18 cellular contexts compared by ENCODE assay signal in genomic region chr11:18701614-18702216, GRCh38. TPM values are rescaled to one million over a fixed set of nuclear protein-coding genes. Genes with fewer than 3 reads are reported as not detected.
DNase-seq lines count a peak whose midpoint lies in the region; ATAC-seq and TF ChIP-seq lines count a peak whose summit lies in the region.
"Had no signal": no experiment of that assay in that cellular context is flagged by ENCODE, and none has a peak within 500 bp of the region (broad histone marks: within the 10 kb centered on the region; RNA-seq: fewer than 3 reads in every experiment).

No MANE protein-coding gene starts in this region.

- TF ChIP-seq RAD21 in IMR-90 (IDR thresholded peaks at IDR 0.05; ENCODE audit: low read length) = no peak

- ATAC-seq in IMR-90 (ENCODE audit: low read depth) (no peak), HG03460 (IDR thresholded peaks at IDR 0.05; ENCODE audit: unreplicated experiment) (no peak), GM21786 (IDR thresholded peaks at IDR 0.05; ENCODE audit: unreplicated experiment) (no peak)
- ATAC-seq: HepG2 had no signal

- 89% methylated on average over 7 of the region's 17 CpGs; no CpG with 5 or more reads in 1 of the 2 experiments for WGBS in IMR-90 (ENCODE audit: extremely low coverage in 2 of 2, insufficient read length in 1 of 2), 2 experiments
- 95% methylated on average over 17 of the region's 17 CpGs for WGBS in sigmoid colon, 2 donors

- no peak overlapping the region for H3K4me2 ChIP-seq in IMR-90 (ENCODE audit: low read depth, low read length)

- H2BK120ac ChIP-seq in IMR-90 (ENCODE audit: low read depth, low read length) = no peak overlapping the region

- in situ Hi-C loops in IMR-90 (cut with MboI; ENCODE audit: low sequenced_read_pairs) = no loop called here

- intact Hi-C loops in IMR-90 (cut with micrococcal nuclease) = no loop called here
- intact Hi-C loops in sigmoid colon (cut with DNase I) = no loop called here

- H3K9me3 ChIP-seq in IMR-90 (ENCODE audit: control insufficient read depth, insufficient read depth, low read length) = no peaks in the 10 kb centered on the region
- no peaks in the 10 kb centered on the region for H3K9me3 ChIP-seq in sigmoid colon

- no peak overlapping the region for H3K56ac ChIP-seq in IMR-90 (ENCODE audit: extremely low read depth, insufficient read depth, low read length)

- H2AK9ac ChIP-seq in IMR-90 (replicated peaks; ENCODE audit: low read depth, low read length, poor library complexity) = no peak overlapping the region

- POLR2A ChIA-PET in IMR-90 (lab: Charles Lee; ENCODE audit: unreplicated experiment) = no interaction called here

- H2BK15ac ChIP-seq in IMR-90 (ENCODE audit: low read depth, low read length) = no peak overlapping the region

- H3K4me1 ChIP-seq in IMR-90 (ENCODE audit: control insufficient read depth, insufficient read depth, low read length) (peaks cover 4% of the 10 kb centered on the region), sigmoid colon (peaks cover 3 to 47% (median 35%) of the 10 kb centered on the region in 4 donors)

- no peak overlapping the region for H4K91ac ChIP-seq in IMR-90 (ENCODE audit: insufficient read depth, low read depth, low read length)

- no peak overlapping the region for H3K14ac ChIP-seq in IMR-90 (replicated peaks; ENCODE audit: low read depth, low read length)

- H3K36me3 ChIP-seq in IMR-90 (ENCODE audit: control insufficient read depth, insufficient read depth, low read length) = no peaks in the 10 kb centered on the region
- H3K36me3 ChIP-seq in sigmoid colon = peaks cover 0 to 17% (median 1%) of the 10 kb centered on the region in 4 donors

- H3K9me3 Mint-ChIP-seq in chondrocyte (ENCODE audit: low read depth) = no peaks in the 10 kb centered on the region
- H3K9me3 Mint-ChIP-seq: CD4-positive, alpha-beta memory T cell; HFFc6 had no signal

- no peak overlapping the region for H4K8ac ChIP-seq in IMR-90 (ENCODE audit: low read depth in 2 of 2, low read length in 2 of 2)

- H3K27ac ChIP-seq in IMR-90 (ENCODE audit: insufficient read depth, low read length) (no peak overlapping the region), sigmoid colon (no peak overlapping the region)

- H3K9me1 ChIP-seq in IMR-90 (ENCODE audit: insufficient read depth, low read length) = peaks cover 6% of the 10 kb centered on the region; the same call in 1 of the 2 replicates

- no peak overlapping the region for H4K5ac ChIP-seq in IMR-90 (ENCODE audit: low read depth, low read length)

- dilution Hi-C loops in IMR-90 (cut with HindIII; ENCODE audit: low sequenced_read_pairs, unreplicated experiment) = no loop called here

- H3K9ac ChIP-seq in IMR-90 (ENCODE audit: low read depth, low read length) = no peak overlapping the region

- H3K4me3 ChIP-seq in IMR-90 (ENCODE audit: insufficient read depth, low read depth, low read length) (no peak overlapping the region), sigmoid colon (no peak overlapping the region)

- peaks cover 16% of the 10 kb centered on the region for H3K4me1 Mint-ChIP-seq in chondrocyte (ENCODE audit: low read depth)

- no peak overlapping the region for H2BK5ac ChIP-seq in IMR-90 (ENCODE audit: low read depth, low read length, poor library complexity, severe bottlenecking)

- no peaks in the 10 kb centered on the region for H3K79me1 ChIP-seq in IMR-90 (ENCODE audit: low read depth in 1 of 2, low read length in 2 of 2)

- no peak overlapping the region for H3K27ac Mint-ChIP-seq in chondrocyte (ENCODE audit: unreplicated experiment)
- H3K27ac Mint-ChIP-seq: B cell, HFFc6 had no signal

- no peak overlapping the region for H3K18ac ChIP-seq in IMR-90 (ENCODE audit: low read depth, low read length)

- BruUV-seq in IMR-90 (replicated peaks; lab: Mats Ljungman, UMichigan) = no TSS peak

- DNase-seq in IMR-90 (no peak), chondrocyte (ENCODE audit: low spot score) (peak; percentile 76), mesenteric fat pad (ENCODE audit: low spot score) (peak; percentile 75), sigmoid colon (peak; percentile 60), NCI-H510A (lab: John Stamatoyannopoulos, UW) (no peak)
- DNase-seq: C1 segment of cervical spinal cord; CD4-positive, alpha-beta memory T cell; DMS153; DMS79 treated with DMSO at 0.1 percent for 48 hours; EL; GDM1; HCEC 1CT; HFFc6 had no signal

- TF ChIP-seq EP300 in sigmoid colon (IDR thresholded peaks at IDR 0.05) = no peak

- peaks cover 3% of the 10 kb centered on the region for H3K36me3 Mint-ChIP-seq in chondrocyte (ENCODE audit: low read depth)

- peak overlapping the region; percentile 9 for H2AFZ ChIP-seq in IMR-90 (replicated peaks; ENCODE audit: low read length, poor library complexity)

- TF ChIP-seq CTCF in IMR-90 (conservative IDR thresholded peaks at IDR 0.05; ENCODE audit: low read depth, low read length) (no peak), chondrocyte (IDR thresholded peaks at IDR 0.05) (no peak), sigmoid colon (IDR thresholded peaks at IDR 0.05) (no peak)

- H2BK20ac ChIP-seq in IMR-90 (ENCODE audit: low read depth, low read length) = no peak overlapping the region

- H3K4me3 Mint-ChIP-seq in chondrocyte (ENCODE audit: unreplicated experiment) = no peak overlapping the region
- H3K4me3 Mint-ChIP-seq: HFFc6 had no signal

- H3K27me3 ChIP-seq in IMR-90 (ENCODE audit: control insufficient read depth, insufficient read depth, low read length) (peaks cover 29% of the 10 kb centered on the region), sigmoid colon (no peaks in the 10 kb centered on the region)

- TF ChIP-seq POLR2A in IMR-90 (IDR thresholded peaks at IDR 0.05; ENCODE audit: low read depth, low read length) (no peak), sigmoid colon (IDR thresholded peaks at IDR 0.05) (no peak)

- CTCF ChIA-PET in IMR-90 (lab: Yijun Ruan, JAX) = no interaction called here

- H3K4ac ChIP-seq in IMR-90 (ENCODE audit: low read depth, low read length) = no peak overlapping the region

- H3K23ac ChIP-seq in IMR-90 (ENCODE audit: low read depth, low read length) = no peak overlapping the region

- peaks cover 7% of the 10 kb centered on the region for H3K27me3 Mint-ChIP-seq in chondrocyte (ENCODE audit: low read depth)
- H3K27me3 Mint-ChIP-seq: CD4-positive, alpha-beta memory T cell had no signal

- H4K20me1 ChIP-seq in IMR-90 (ENCODE audit: insufficient read depth, low read length) = no peaks in the 10 kb centered on the region

- no peak overlapping the region for H2AK5ac ChIP-seq in IMR-90 (ENCODE audit: low read depth, low read length)

TF ChIP-seq in IMR-90, 13 proteins besides CTCF, POLR2A, EP300 and RAD21:
- no peak for TF ChIP-seq RCOR1 (IDR thresholded peaks at IDR 0.05; ENCODE audit: insufficient replicate concordance, low read length)
- TF ChIP-seq MXI1 (IDR thresholded peaks at IDR 0.05; ENCODE audit: borderline replicate concordance, low read depth, low read length) = no peak
- no peak for TF ChIP-seq BHLHE40 (IDR thresholded peaks at IDR 0.05; ENCODE audit: low read depth, low read length)
- no peak for TF ChIP-seq CHD1 (IDR thresholded peaks at IDR 0.05; ENCODE audit: low read depth, low read length)
- no peak for TF ChIP-seq USF2 (IDR thresholded peaks at IDR 0.05; ENCODE audit: low read depth, low read length)
- TF ChIP-seq NFE2L2 (IDR thresholded peaks at IDR 0.05; ENCODE audit: low read depth, low read length) = no peak
- no peak for TF ChIP-seq CEBPB (IDR thresholded peaks at IDR 0.05; ENCODE audit: low read depth, low read length)
- TF ChIP-seq MAZ (IDR thresholded peaks at IDR 0.05; ENCODE audit: borderline replicate concordance, low read depth, low read length) = no peak

RNA-seq across cellular contexts. Expression of gene TMEM86A, which starts 3.1 kb away (rescaled TPM):
- 0.28 and 0.36 TPM in 2 replicates for total RNA-seq in IMR-90 (2012; rRNA removed)
- 0.30 and 0.31 TPM in 2 replicates for polyA plus RNA-seq in IMR-90 (2012; rRNA removed)
- 0.41 and 0.45 TPM in 2 replicates for polyA plus RNA-seq in IMR-90 (2012; cell fraction: cytosol; rRNA removed)
- 0.29 and 0.30 TPM in 2 replicates for polyA plus RNA-seq in IMR-90 (2012; cell fraction: nucleus; rRNA removed; ENCODE audit: low replicate concordance)
- total RNA-seq in chondrocyte = 3.1 to 3.6 TPM (median 3.5 TPM) in 3 replicates
- 6.1 TPM for total RNA-seq in mesenteric fat pad
- 1 to 10 TPM; 3.7 to 5.3 (median 4.8) TPM for total RNA-seq in sigmoid colon
- polyA plus RNA-seq in sigmoid colon = 1 to 10 TPM; 1.7 to 3.0 (median 2.3) TPM

RNA-seq across cellular contexts. Expression of gene IGSF22, which starts 24.3 kb away (rescaled TPM):
- total RNA-seq in IMR-90 (2012; rRNA removed) (not detected in 2 replicates), chondrocyte (not detected in 3 replicates), mesenteric fat pad (1.00 TPM), sigmoid colon (not detected)
- polyA plus RNA-seq in IMR-90 (2012; rRNA removed) (not detected in 2 replicates), sigmoid colon (under 1 TPM in 2 of 3 donors, not detected in 1; 0.46 to 0.52 TPM)
- polyA plus RNA-seq in IMR-90 (2012; cell fraction: cytosol; rRNA removed) = not detected in 2 replicates
- polyA plus RNA-seq in IMR-90 (2012; cell fraction: nucleus; rRNA removed; ENCODE audit: low replicate concordance) = not detected in 2 replicates
- total RNA-seq: H4, HepG2, HFFc6 had no signal
- polyA plus RNA-seq: HepG2 had no signal

Comparison
In these comparisons a context has a peak if more than half of its experiments do, and no peak if none do; other contexts are left out.
1. DNase-seq: peak in chondrocyte (single experiment), mesenteric fat pad (single experiment) and sigmoid colon (single experiment); none in IMR-90 (single experiment) and NCI-H510A (single experiment).